1 cellular context compared by ENCODE assay signal in the genomic region with DNA sequence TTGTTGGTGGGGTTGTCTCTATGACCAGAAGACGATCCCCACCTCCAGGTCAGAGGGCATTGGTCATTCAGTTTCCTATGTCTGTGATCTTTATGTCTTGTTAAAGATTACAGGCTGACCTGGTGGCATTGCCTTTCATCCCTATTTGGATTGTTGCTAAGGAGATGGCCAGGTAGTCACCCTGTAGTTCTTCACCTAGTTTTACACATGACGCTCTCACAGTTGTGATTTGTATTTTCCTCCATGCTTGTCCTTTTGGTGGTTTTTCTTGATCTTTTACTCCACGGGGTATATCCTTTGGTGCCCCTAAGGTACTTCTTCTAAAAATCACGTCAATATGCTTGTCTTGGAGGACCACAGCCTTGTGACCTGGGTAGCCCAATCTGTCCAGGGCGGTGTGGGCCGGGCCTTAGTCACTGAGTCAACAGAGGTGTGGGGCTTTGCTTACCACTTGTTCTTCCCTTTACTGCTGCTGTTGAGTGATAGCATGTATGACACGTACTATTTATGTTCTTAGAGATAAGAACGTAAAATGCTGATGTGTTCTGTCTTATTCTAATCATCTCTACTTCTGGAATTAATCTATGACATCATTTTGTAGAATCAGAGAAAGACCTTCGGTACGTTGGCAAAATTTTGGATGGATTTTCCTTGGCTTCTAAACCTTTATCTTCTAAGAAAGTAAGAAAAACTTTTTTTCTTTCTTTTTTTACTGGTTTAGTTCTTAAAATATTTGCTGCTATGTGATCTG.
TF ChIP-seq lines count a peak whose summit lies in the region.

No MANE protein-coding gene starts in this region.

TF ChIP-seq in K562, 482 proteins besides CTCF, POLR2A, EP300 and RAD21 (continued from another document and continues in another):
- TF ChIP-seq, protein P1, sequence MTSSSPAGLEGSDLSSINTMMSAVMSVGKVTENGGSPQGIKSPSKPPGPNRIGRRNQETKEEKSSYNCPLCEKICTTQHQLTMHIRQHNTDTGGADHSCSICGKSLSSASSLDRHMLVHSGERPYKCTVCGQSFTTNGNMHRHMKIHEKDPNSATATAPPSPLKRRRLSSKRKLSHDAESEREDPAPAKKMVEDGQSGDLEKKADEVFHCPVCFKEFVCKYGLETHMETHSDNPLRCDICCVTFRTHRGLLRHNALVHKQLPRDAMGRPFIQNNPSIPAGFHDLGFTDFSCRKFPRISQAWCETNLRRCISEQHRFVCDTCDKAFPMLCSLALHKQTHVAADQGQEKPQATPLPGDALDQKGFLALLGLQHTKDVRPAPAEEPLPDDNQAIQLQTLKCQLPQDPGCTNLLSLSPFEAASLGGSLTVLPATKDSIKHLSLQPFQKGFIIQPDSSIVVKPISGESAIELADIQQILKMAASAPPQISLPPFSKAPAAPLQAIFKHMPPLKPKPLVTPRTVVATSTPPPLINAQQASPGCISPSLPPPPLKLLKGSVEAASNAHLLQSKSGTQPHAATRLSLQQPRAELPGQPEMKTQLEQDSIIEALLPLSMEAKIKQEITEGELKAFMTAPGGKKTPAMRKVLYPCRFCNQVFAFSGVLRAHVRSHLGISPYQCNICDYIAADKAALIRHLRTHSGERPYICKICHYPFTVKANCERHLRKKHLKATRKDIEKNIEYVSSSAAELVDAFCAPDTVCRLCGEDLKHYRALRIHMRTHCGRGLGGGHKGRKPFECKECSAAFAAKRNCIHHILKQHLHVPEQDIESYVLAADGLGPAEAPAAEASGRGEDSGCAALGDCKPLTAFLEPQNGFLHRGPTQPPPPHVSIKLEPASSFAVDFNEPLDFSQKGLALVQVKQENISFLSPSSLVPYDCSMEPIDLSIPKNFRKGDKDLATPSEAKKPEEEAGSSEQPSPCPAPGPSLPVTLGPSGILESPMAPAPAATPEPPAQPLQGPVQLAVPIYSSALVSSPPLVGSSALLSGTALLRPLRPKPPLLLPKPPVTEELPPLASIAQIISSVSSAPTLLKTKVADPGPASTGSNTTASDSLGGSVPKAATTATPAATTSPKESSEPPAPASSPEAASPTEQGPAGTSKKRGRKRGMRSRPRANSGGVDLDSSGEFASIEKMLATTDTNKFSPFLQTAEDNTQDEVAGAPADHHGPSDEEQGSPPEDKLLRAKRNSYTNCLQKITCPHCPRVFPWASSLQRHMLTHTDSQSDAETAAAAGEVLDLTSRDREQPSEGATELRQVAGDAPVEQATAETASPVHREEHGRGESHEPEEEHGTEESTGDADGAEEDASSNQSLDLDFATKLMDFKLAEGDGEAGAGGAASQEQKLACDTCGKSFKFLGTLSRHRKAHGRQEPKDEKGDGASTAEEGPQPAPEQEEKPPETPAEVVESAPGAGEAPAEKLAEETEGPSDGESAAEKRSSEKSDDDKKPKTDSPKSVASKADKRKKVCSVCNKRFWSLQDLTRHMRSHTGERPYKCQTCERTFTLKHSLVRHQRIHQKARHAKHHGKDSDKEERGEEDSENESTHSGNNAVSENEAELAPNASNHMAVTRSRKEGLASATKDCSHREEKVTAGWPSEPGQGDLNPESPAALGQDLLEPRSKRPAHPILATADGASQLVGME (CRISPR knock-in tag; IDR thresholded peaks at IDR 0.05) = no peak
- peak; percentile 95 for TF ChIP-seq JUN (IDR thresholded peaks at IDR 0.05; ENCODE audit: borderline replicate concordance, low read depth, low read length)
- TF ChIP-seq JUN (CRISPR knock-in tag; IDR thresholded peaks at IDR 0.05; ENCODE audit: borderline replicate concordance) = no peak
- TF ChIP-seq, protein P2, sequence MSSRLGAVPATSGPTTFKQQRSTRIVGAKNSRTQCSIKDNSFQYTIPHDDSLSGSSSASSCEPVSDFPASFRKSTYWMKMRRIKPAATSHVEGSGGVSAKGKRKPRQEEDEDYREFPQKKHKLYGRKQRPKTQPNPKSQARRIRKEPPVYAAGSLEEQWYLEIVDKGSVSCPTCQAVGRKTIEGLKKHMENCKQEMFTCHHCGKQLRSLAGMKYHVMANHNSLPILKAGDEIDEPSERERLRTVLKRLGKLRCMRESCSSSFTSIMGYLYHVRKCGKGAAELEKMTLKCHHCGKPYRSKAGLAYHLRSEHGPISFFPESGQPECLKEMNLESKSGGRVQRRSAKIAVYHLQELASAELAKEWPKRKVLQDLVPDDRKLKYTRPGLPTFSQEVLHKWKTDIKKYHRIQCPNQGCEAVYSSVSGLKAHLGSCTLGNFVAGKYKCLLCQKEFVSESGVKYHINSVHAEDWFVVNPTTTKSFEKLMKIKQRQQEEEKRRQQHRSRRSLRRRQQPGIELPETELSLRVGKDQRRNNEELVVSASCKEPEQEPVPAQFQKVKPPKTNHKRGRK (tag; IDR thresholded peaks at IDR 0.05) = no peak
- TF ChIP-seq ZKSCAN1 (IDR thresholded peaks at IDR 0.05; ENCODE audit: low read depth, low read length) = no peak
- no peak for TF ChIP-seq RBM39 (optimal IDR thresholded peaks at IDR 0.05; ENCODE audit: low read depth, low read length)
- TF ChIP-seq GTF2E2 (tag; IDR thresholded peaks at IDR 0.05) = no peak
- TF ChIP-seq, protein P3, sequence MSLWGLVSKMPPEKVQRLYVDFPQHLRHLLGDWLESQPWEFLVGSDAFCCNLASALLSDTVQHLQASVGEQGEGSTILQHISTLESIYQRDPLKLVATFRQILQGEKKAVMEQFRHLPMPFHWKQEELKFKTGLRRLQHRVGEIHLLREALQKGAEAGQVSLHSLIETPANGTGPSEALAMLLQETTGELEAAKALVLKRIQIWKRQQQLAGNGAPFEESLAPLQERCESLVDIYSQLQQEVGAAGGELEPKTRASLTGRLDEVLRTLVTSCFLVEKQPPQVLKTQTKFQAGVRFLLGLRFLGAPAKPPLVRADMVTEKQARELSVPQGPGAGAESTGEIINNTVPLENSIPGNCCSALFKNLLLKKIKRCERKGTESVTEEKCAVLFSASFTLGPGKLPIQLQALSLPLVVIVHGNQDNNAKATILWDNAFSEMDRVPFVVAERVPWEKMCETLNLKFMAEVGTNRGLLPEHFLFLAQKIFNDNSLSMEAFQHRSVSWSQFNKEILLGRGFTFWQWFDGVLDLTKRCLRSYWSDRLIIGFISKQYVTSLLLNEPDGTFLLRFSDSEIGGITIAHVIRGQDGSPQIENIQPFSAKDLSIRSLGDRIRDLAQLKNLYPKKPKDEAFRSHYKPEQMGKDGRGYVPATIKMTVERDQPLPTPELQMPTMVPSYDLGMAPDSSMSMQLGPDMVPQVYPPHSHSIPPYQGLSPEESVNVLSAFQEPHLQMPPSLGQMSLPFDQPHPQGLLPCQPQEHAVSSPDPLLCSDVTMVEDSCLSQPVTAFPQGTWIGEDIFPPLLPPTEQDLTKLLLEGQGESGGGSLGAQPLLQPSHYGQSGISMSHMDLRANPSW (CRISPR knock-in tag; IDR thresholded peaks at IDR 0.05) = no peak
- no peak for TF ChIP-seq ZNF584 (CRISPR knock-in tag; IDR thresholded peaks at IDR 0.05; ENCODE audit: low read depth)
- no peak for TF ChIP-seq BRF1 (IDR thresholded peaks at IDR 0.05; ENCODE audit: borderline replicate concordance, extremely low read depth, insufficient read length)
- no peak for TF ChIP-seq POLR2AphosphoS2 (IDR thresholded peaks at IDR 0.05; ENCODE audit: low read length)
- peak; percentile 92 for TF ChIP-seq TAL1 (IDR thresholded peaks at IDR 0.05)
- no peak for TF ChIP-seq U2AF2 (optimal IDR thresholded peaks at IDR 0.05; ENCODE audit: low read depth, low read length)
- TF ChIP-seq BHLHE40 (IDR thresholded peaks at IDR 0.05; ENCODE audit: low read length) = no peak
- no peak for TF ChIP-seq ZKSCAN3 (CRISPR knock-in tag; IDR thresholded peaks at IDR 0.05)
- TF ChIP-seq, protein P4, sequence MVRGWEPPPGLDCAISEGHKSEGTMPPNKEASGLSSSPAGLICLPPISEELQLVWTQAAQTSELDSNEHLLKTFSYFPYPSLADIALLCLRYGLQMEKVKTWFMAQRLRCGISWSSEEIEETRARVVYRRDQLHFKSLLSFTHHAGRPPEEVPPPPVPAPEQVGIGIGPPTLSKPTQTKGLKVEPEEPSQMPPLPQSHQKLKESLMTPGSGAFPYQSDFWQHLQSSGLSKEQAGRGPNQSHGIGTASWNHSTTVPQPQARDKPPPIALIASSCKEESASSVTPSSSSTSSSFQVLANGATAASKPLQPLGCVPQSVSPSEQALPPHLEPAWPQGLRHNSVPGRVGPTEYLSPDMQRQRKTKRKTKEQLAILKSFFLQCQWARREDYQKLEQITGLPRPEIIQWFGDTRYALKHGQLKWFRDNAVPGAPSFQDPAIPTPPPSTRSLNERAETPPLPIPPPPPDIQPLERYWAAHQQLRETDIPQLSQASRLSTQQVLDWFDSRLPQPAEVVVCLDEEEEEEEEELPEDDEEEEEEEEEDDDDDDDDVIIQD (CRISPR knock-in tag; IDR thresholded peaks at IDR 0.05) = no peak
- no peak for TF ChIP-seq ZNF23 (CRISPR knock-in tag; IDR thresholded peaks at IDR 0.05)
- TF ChIP-seq SUPT5H (IDR thresholded peaks at IDR 0.05) = no peak
- TF ChIP-seq MAZ (CRISPR knock-in tag; conservative IDR thresholded peaks at IDR 0.05 in 1 of 2, IDR thresholded peaks at IDR 0.05 in 1 of 2) = peak; percentile 41 to 53; a peak in 3 of 4 replicates
- no peak for TF ChIP-seq NR1H2 (CRISPR knock-in tag; IDR thresholded peaks at IDR 0.05)
- peak; percentile 85 for TF ChIP-seq NCOA1 (IDR thresholded peaks at IDR 0.05; ENCODE audit: low read depth)
- TF ChIP-seq ZBTB7A (IDR thresholded peaks at IDR 0.05; ENCODE audit: borderline replicate concordance, control insufficient read depth, low read depth, low read length) = no peak
- TF ChIP-seq ZNF589 (CRISPR knock-in tag; IDR thresholded peaks at IDR 0.05; ENCODE audit: low read depth) = peak; percentile 74; the same call in 1 of the 2 replicates
- TF ChIP-seq ZC3H11A (IDR thresholded peaks at IDR 0.05; ENCODE audit: low read depth, low read length) = no peak
- TF ChIP-seq, protein P5, sequence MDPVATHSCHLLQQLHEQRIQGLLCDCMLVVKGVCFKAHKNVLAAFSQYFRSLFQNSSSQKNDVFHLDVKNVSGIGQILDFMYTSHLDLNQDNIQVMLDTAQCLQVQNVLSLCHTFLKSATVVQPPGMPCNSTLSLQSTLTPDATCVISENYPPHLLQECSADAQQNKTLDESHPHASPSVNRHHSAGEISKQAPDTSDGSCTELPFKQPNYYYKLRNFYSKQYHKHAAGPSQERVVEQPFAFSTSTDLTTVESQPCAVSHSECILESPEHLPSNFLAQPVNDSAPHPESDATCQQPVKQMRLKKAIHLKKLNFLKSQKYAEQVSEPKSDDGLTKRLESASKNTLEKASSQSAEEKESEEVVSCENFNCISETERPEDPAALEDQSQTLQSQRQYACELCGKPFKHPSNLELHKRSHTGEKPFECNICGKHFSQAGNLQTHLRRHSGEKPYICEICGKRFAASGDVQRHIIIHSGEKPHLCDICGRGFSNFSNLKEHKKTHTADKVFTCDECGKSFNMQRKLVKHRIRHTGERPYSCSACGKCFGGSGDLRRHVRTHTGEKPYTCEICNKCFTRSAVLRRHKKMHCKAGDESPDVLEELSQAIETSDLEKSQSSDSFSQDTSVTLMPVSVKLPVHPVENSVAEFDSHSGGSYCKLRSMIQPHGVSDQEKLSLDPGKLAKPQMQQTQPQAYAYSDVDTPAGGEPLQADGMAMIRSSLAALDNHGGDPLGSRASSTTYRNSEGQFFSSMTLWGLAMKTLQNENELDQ (CRISPR knock-in tag; IDR thresholded peaks at IDR 0.05; ENCODE audit: borderline replicate concordance) = no peak
- no peak for TF ChIP-seq KAT8 (IDR thresholded peaks at IDR 0.05; ENCODE audit: low read depth)
- TF ChIP-seq CTBP1 (IDR thresholded peaks at IDR 0.05; ENCODE audit: borderline replicate concordance) = peak; percentile 92
- TF ChIP-seq ZNF57 (CRISPR knock-in tag; IDR thresholded peaks at IDR 0.05) = no peak
- TF ChIP-seq PURB (CRISPR knock-in tag; IDR thresholded peaks at IDR 0.05; ENCODE audit: low read depth) = no peak
- TF ChIP-seq, protein P6, sequence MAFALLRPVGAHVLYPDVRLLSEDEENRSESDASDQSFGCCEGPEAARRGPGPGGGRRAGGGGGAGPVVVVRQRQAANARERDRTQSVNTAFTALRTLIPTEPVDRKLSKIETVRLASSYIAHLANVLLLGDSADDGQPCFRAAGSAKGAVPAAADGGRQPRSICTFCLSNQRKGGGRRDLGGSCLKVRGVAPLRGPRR (CRISPR knock-in tag; IDR thresholded peaks at IDR 0.05) = no peak
- no peak for TF ChIP-seq POLR3A (IDR thresholded peaks at IDR 0.05; ENCODE audit: borderline replicate concordance, extremely low read depth, insufficient read depth, insufficient read length)
